16 cellular contexts compared by ENCODE assay signal in the genomic region with DNA sequence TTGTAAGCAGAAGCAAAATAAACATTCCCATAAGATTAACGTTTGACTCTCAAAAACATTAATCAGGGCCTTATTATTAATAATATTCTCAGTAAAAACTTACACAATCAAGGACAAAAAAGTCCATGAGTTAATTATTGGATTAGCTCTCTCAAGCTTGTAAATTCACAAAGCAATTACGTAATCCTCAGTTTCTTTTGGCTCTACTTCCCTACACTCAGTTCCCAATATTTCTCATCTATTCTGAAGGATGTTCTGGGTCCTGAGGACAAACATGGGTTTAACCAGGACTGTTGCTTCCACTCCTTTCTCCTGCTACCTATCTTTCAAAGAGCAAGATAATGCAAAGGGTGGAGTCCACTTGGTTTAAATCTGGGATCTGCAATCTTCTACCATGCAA.
"Had no signal": no experiment of that assay in that cellular context is flagged by ENCODE, and none has a peak within 500 bp of the region (broad histone marks: within the 10 kb centered on the region; RNA-seq: fewer than 3 reads in every experiment).

No MANE protein-coding gene starts in this region.

- H3K4me1 Mint-ChIP-seq: activated naive CD8-positive, alpha-beta T cell treated with anti-CD3 and anti-CD28 coated beads for 36 hours had no signal

- H3K4me3 Mint-ChIP-seq: activated CD4-positive, alpha-beta memory T cell treated with anti-CD3 and anti-CD28 coated beads for 36 hours; activated naive CD8-positive, alpha-beta T cell treated with anti-CD3 and anti-CD28 coated beads for 36 hours; activated T-cell treated with anti-CD3 and anti-CD28 coated beads, Interleukin-2, amount 50 U/mL, for 4 hours; naive thymus-derived CD8-positive, alpha-beta T cell; stimulated activated naive CD8-positive, alpha-beta T cell treated with anti-CD3 and anti-CD28 coated beads, Interleukin-15, Interleukin-2, amounts not matched to agents 100 ng/mL and 50 ng/mL, for 24 hours had no signal

- H3K27me3 Mint-ChIP-seq: activated CD4-positive, alpha-beta memory T cell treated with anti-CD3 and anti-CD28 coated beads for 36 hours; activated naive CD8-positive, alpha-beta T cell treated with anti-CD3 and anti-CD28 coated beads for 36 hours; naive thymus-derived CD8-positive, alpha-beta T cell; stimulated activated naive CD8-positive, alpha-beta T cell treated with anti-CD3 and anti-CD28 coated beads, Interleukin-15, Interleukin-2, amounts not matched to agents 100 ng/mL and 50 ng/mL, for 24 hours had no signal

- H3K9me3 ChIP-seq: mucosa of descending colon had no signal

- DNase-seq: activated CD4-positive, alpha-beta memory T cell treated with anti-CD3 and anti-CD28 coated beads for 36 hours; activated gamma-delta T cell; activated naive CD8-positive, alpha-beta T cell treated with anti-CD3 and anti-CD28 coated beads for 36 hours; activated T-cell treated with anti-CD3 and anti-CD28 coated beads, Interleukin-2, amount 50 U/mL, for 4 hours; caudate nucleus; cortex of kidney; effector CD8-positive, alpha-beta T cell; hippocampal formation; left cardiac atrium; mucosa of descending colon; naive thymus-derived CD8-positive, alpha-beta T cell; nucleus accumbens; stimulated activated CD4-positive, alpha-beta T cell treated with anti-CD3 and anti-CD28 coated beads, Interleukin-4, amount 100 ng/mL, for 24 hours; T-helper 9 cell had no signal

- H3K27ac ChIP-seq: VCaP had no signal

- H3K27ac Mint-ChIP-seq: activated CD4-positive, alpha-beta memory T cell treated with anti-CD3 and anti-CD28 coated beads for 36 hours; activated naive CD8-positive, alpha-beta T cell treated with anti-CD3 and anti-CD28 coated beads for 36 hours; naive thymus-derived CD8-positive, alpha-beta T cell; stimulated activated naive CD8-positive, alpha-beta T cell treated with anti-CD3 and anti-CD28 coated beads, Interleukin-15, Interleukin-2, amounts not matched to agents 100 ng/mL and 50 ng/mL, for 24 hours had no signal

- H3K4me3 ChIP-seq: mucosa of descending colon had no signal

- H3K9me3 Mint-ChIP-seq: activated CD4-positive, alpha-beta memory T cell treated with anti-CD3 and anti-CD28 coated beads for 36 hours; activated naive CD8-positive, alpha-beta T cell treated with anti-CD3 and anti-CD28 coated beads for 36 hours; activated T-cell treated with anti-CD3 and anti-CD28 coated beads, Interleukin-2, amount 50 U/mL, for 4 hours; naive thymus-derived CD8-positive, alpha-beta T cell; stimulated activated naive CD8-positive, alpha-beta T cell treated with anti-CD3 and anti-CD28 coated beads, Interleukin-15, Interleukin-2, amounts not matched to agents 100 ng/mL and 50 ng/mL, for 24 hours had no signal

- ATAC-seq: activated T-cell treated with anti-CD3 and anti-CD28 coated beads, Interleukin-2, amount 50 U/mL, for 4 hours; mucosa of descending colon; naive thymus-derived CD8-positive, alpha-beta T cell had no signal
